In genomic region chr2:32063310-32064020, GRCh38 we compare ENCODE assay signal across 1 cellular context.
TF ChIP-seq lines count a peak whose summit lies in the region.

TSS of gene SPAST (plus strand) at chr2:32063556. CDS start at chr2:32063832, 276 bp downstream.

TF ChIP-seq in HepG2, 621 proteins besides CTCF, POLR2A, EP300 and RAD21 (continued from another document and continues in another):
- TF ChIP-seq STAT6 (CRISPR knock-in tag; IDR thresholded peaks at IDR 0.05; ENCODE audit: borderline replicate concordance) = peak; percentile 89
- peak; percentile 62; the same call in 1 of the 2 replicates for TF ChIP-seq ZNF232 (CRISPR knock-in tag; IDR thresholded peaks at IDR 0.05; ENCODE audit: borderline replicate concordance)
- no peak; the same call in 1 of the 2 replicates for TF ChIP-seq ZNF546 (CRISPR knock-in tag; conservative IDR thresholded peaks at IDR 0.05)
- TF ChIP-seq ZNF337 (CRISPR knock-in tag; IDR thresholded peaks at IDR 0.05; ENCODE audit: borderline replicate concordance, low read depth) = peak; percentile 49; the same call in 1 of the 2 replicates
- TF ChIP-seq ZNF180 (CRISPR knock-in tag; IDR thresholded peaks at IDR 0.05; ENCODE audit: borderline replicate concordance, low read depth) = 0 out of 2 replicates have a peak, but pooled peaks have one; percentile 47
- peak; percentile 96 for TF ChIP-seq ZNF136 (CRISPR knock-in tag; IDR thresholded peaks at IDR 0.05; ENCODE audit: low read depth)
- TF ChIP-seq SCMH1 (CRISPR knock-in tag; IDR thresholded peaks at IDR 0.05; ENCODE audit: borderline replicate concordance) = no peak
- no peak for TF ChIP-seq SRSF1 (optimal IDR thresholded peaks at IDR 0.05; ENCODE audit: low read depth, low read length)
- TF ChIP-seq HNF4G (IDR thresholded peaks at IDR 0.05; ENCODE audit: borderline replicate concordance, low read depth, low read length) = no peak; the same call in 1 of the 2 replicates
- TF ChIP-seq HNF4G (CRISPR knock-in tag; IDR thresholded peaks at IDR 0.05; ENCODE audit: borderline replicate concordance, low read depth) = no peak
- peak; percentile 77; the same call in 1 of the 2 replicates for TF ChIP-seq ZNF557 (CRISPR knock-in tag; IDR thresholded peaks at IDR 0.05)
- TF ChIP-seq GABPB1 (CRISPR knock-in tag; IDR thresholded peaks at IDR 0.05) = peak; percentile 92
- 0 out of 2 replicates have a peak, but pooled peaks have one; percentile 63 for TF ChIP-seq TEAD2 (CRISPR knock-in tag; IDR thresholded peaks at IDR 0.05)
- TF ChIP-seq ZFP90 (CRISPR knock-in tag; IDR thresholded peaks at IDR 0.05; ENCODE audit: borderline replicate concordance) = peak; percentile 92; the same call in 1 of the 2 replicates
- TF ChIP-seq BRF2 (CRISPR knock-in tag; IDR thresholded peaks at IDR 0.05) = peak; percentile 47; the same call in 1 of the 2 replicates
- peak; percentile 84; the same call in 1 of the 2 replicates for TF ChIP-seq ZNF512B (CRISPR knock-in tag; IDR thresholded peaks at IDR 0.05; ENCODE audit: borderline replicate concordance)
- peak; percentile 93 for TF ChIP-seq KDM2A (CRISPR knock-in tag; IDR thresholded peaks at IDR 0.05; ENCODE audit: borderline replicate concordance, low read depth)
- TF ChIP-seq FIP1L1 (IDR thresholded peaks at IDR 0.05; ENCODE audit: borderline replicate concordance, insufficient read depth, low read depth, low read length) = 0 out of 2 replicates have a peak, but pooled peaks have one; percentile 72
- peak; percentile 38; the same call in 1 of the 2 replicates for TF ChIP-seq HHEX (CRISPR knock-in tag; IDR thresholded peaks at IDR 0.05)
- peak; percentile 92 for TF ChIP-seq TBX2 (CRISPR knock-in tag; IDR thresholded peaks at IDR 0.05; ENCODE audit: borderline replicate concordance)
- TF ChIP-seq KAT8 (CRISPR knock-in tag; IDR thresholded peaks at IDR 0.05) = peak; percentile 96
- TF ChIP-seq ZNF510 (CRISPR knock-in tag; IDR thresholded peaks at IDR 0.05; ENCODE audit: low read depth) = peak; percentile 79; the same call in 1 of the 2 replicates
- peak; percentile 85 for TF ChIP-seq ZNF670 (CRISPR knock-in tag; IDR thresholded peaks at IDR 0.05; ENCODE audit: borderline replicate concordance)
- peak; percentile 90 for TF ChIP-seq ZNF800 (CRISPR knock-in tag; IDR thresholded peaks at IDR 0.05)
- peak; percentile 71; the same call in 1 of the 2 replicates for TF ChIP-seq MED13 (CRISPR knock-in tag; IDR thresholded peaks at IDR 0.05)
- peak; percentile 14 for TF ChIP-seq HOXA5 (CRISPR knock-in tag; IDR thresholded peaks at IDR 0.05)
- TF ChIP-seq NRL (CRISPR knock-in tag; IDR thresholded peaks at IDR 0.05; ENCODE audit: borderline replicate concordance) = peak; percentile 92; the same call in 1 of the 2 replicates
- TF ChIP-seq SMYD3 (CRISPR knock-in tag; IDR thresholded peaks at IDR 0.05) = no peak
- peak; percentile 99 for TF ChIP-seq GMEB1 (CRISPR knock-in tag; IDR thresholded peaks at IDR 0.05; ENCODE audit: borderline replicate concordance)
- TF ChIP-seq ZMAT5 (CRISPR knock-in tag; IDR thresholded peaks at IDR 0.05; ENCODE audit: borderline replicate concordance, low read depth) = no peak
- no peak for TF ChIP-seq ZNF589 (CRISPR knock-in tag; conservative IDR thresholded peaks at IDR 0.05)
- TF ChIP-seq SNAI1 (CRISPR knock-in tag; IDR thresholded peaks at IDR 0.05; ENCODE audit: borderline replicate concordance) = no peak
- TF ChIP-seq ZNF747 (CRISPR knock-in tag; IDR thresholded peaks at IDR 0.05; ENCODE audit: borderline replicate concordance) = peak; percentile 60; the same call in 1 of the 2 replicates
- no peak for TF ChIP-seq KDM6A (CRISPR knock-in tag; IDR thresholded peaks at IDR 0.05; ENCODE audit: low read depth)
- TF ChIP-seq XRCC5 (optimal IDR thresholded peaks at IDR 0.05; ENCODE audit: low read length) = peak; percentile 90
- no peak for TF ChIP-seq FUBP1 (CRISPR knock-in tag; IDR thresholded peaks at IDR 0.05; ENCODE audit: borderline replicate concordance)
- no peak; the same call in 1 of the 2 replicates for TF ChIP-seq NFAT5 (CRISPR knock-in tag; IDR thresholded peaks at IDR 0.05)
- TF ChIP-seq ZSCAN25 (CRISPR knock-in tag; IDR thresholded peaks at IDR 0.05) = peak; percentile 20; the same call in 1 of the 2 replicates
- peak; percentile 69 for TF ChIP-seq ARNT2 (CRISPR knock-in tag; IDR thresholded peaks at IDR 0.05; ENCODE audit: low read depth)
